In genomic region chr9:133081957-133082644, GRCh38 we compare ENCODE assay signal across 2 cellular contexts. TPM values are rescaled to one million over a fixed set of nuclear protein-coding genes. Genes with fewer than 3 reads are reported as not detected.
"Had no signal": no experiment of that assay in that cellular context is flagged by ENCODE, and none has a peak within 500 bp of the region (broad histone marks: within the 10 kb centered on the region; RNA-seq: fewer than 3 reads in every experiment).

No MANE protein-coding gene starts in this region.

RNA-seq across cellular contexts. Expression of gene CEL, which starts 20.3 kb away (rescaled TPM):
- total RNA-seq: occipital lobe had no signal
- polyA plus RNA-seq: naive thymus-derived CD8-positive, alpha-beta T cell had no signal
